15 cellular contexts compared by ENCODE assay signal in genomic region chr3:66392512-66392911, GRCh38.
DNase-seq lines count a peak whose midpoint lies in the region; ATAC-seq and TF ChIP-seq lines count a peak whose summit lies in the region.
"Had no signal": no experiment of that assay in that cellular context is flagged by ENCODE, and none has a peak within 500 bp of the region (broad histone marks: within the 10 kb centered on the region; RNA-seq: fewer than 3 reads in every experiment).

No MANE protein-coding gene starts in this region.

- no peak overlapping the region for H3K9ac ChIP-seq in mesenchymal stem cell (ENCODE audit: low read length)
- H3K9ac ChIP-seq: KMS-11, SK-N-SH had no signal

- POLR2A ChIA-PET in activated CD4-positive, alpha-beta memory T cell treated with anti-CD3 and anti-CD28 coated beads for 36 hours (lab: Charles Lee), result no interaction called here

- H2BK15ac ChIP-seq in mesenchymal stem cell (ENCODE audit: low read depth, poor library complexity, severe bottlenecking), result no peak overlapping the region

- H3K27me3 ChIP-seq in mesenchymal stem cell (ENCODE audit: control insufficient read depth in 1 of 2, insufficient read depth in 1 of 2, low read length in 2 of 2) (no peaks in the 10 kb centered on the region), tibial artery (no peaks in the 10 kb centered on the region)

- H2AK5ac ChIP-seq in mesenchymal stem cell (ENCODE audit: low read length, severe bottlenecking), result peak overlapping the region; percentile 16

- no peak for DNase-seq in activated naive CD4-positive, alpha-beta T cell treated with anti-CD3 and anti-CD28 coated beads, Interleukin-2, amount 50 U/mL, for 16 hours
- no peak for DNase-seq in activated CD4-positive, alpha-beta memory T cell treated with anti-CD3 and anti-CD28 coated beads for 36 hours
- DNase-seq in mesenchymal stem cell (no peak), tibial artery (peak in 1 of 2 donors; percentile 9)
- no peak for DNase-seq in stimulated activated CD4-positive, alpha-beta T cell treated with anti-CD3 and anti-CD28 coated beads, Interleukin-2, amount 100 ng/mL, for 24 hours
- DNase-seq: NCI-H2029 treated with DMSO at 0.1 percent for 48 hours; nucleus accumbens; SK-N-SH; stimulated activated CD4-positive, alpha-beta T cell treated with anti-CD3 and anti-CD28 coated beads, Interleukin-15, amount 100 ng/mL, for 24 hours; stimulated activated CD8-positive, alpha-beta memory T cell treated with anti-CD3 and anti-CD28 coated beads, Interleukin-4, amount 100 ng/mL, for 48 hours had no signal

- no peak for ATAC-seq in HG03460 (IDR thresholded peaks at IDR 0.05; ENCODE audit: unreplicated experiment)
- no peak for ATAC-seq in HG03565 (IDR thresholded peaks at IDR 0.05; ENCODE audit: unreplicated experiment)

- no peak overlapping the region for H3K4me3 ChIP-seq in mesenchymal stem cell (ENCODE audit: insufficient read depth in 1 of 2, low read depth in 1 of 2, low read length in 2 of 2)
- H3K4me3 ChIP-seq in tibial artery, result no peak overlapping the region

- H3K18ac ChIP-seq in mesenchymal stem cell (ENCODE audit: low read depth in 1 of 2, low read length in 2 of 2), result no peak overlapping the region

- H3K4ac ChIP-seq in mesenchymal stem cell (ENCODE audit: low read depth in 1 of 2, low read length in 2 of 2), result no peak overlapping the region

- intact Hi-C loops in activated CD4-positive, alpha-beta memory T cell treated with anti-CD3 and anti-CD28 coated beads for 36 hours (cut with micrococcal nuclease), result loop anchor here (5.0 kb wide), 4 partner anchors 80 to 430 kb away; partner anchors contain the start of gene LRIG1
- intact Hi-C loops in tibial artery (cut with DNase I; ENCODE audit: low total_unique reads), result no loop called here

- H3K36me3 Mint-ChIP-seq in activated naive CD4-positive, alpha-beta T cell treated with anti-CD3 and anti-CD28 coated beads, Interleukin-2, amount 50 U/mL, for 24 hours, result peaks cover 27% of the 10 kb centered on the region
- H3K36me3 Mint-ChIP-seq in activated CD4-positive, alpha-beta memory T cell treated with anti-CD3 and anti-CD28 coated beads for 36 hours, result peaks cover 42% of the 10 kb centered on the region

- H3K27ac ChIP-seq in mesenchymal stem cell (ENCODE audit: low read length, poor library complexity, severe bottlenecking) (peak overlapping the region; percentile 19), tibial artery (peak overlapping the region; percentile 73)
- H3K27ac ChIP-seq: KMS-11, VCaP had no signal

- CTCF ChIA-PET in activated CD4-positive, alpha-beta memory T cell treated with anti-CD3 and anti-CD28 coated beads for 36 hours (lab: Charles Lee), result interaction anchor here (2.7 to 4.2 kb wide), 3 partner anchors 14 to 115 kb away, joined by 18 to 29 read pairs (median 22); no protein-coding TSS in a partner anchor

- no peaks in the 10 kb centered on the region for H3K9me3 Mint-ChIP-seq in activated naive CD4-positive, alpha-beta T cell treated with anti-CD3 and anti-CD28 coated beads, Interleukin-2, amount 50 U/mL, for 24 hours
- H3K9me3 Mint-ChIP-seq in activated CD4-positive, alpha-beta memory T cell treated with anti-CD3 and anti-CD28 coated beads for 36 hours, result no peaks in the 10 kb centered on the region

- no peak overlapping the region for H4K91ac ChIP-seq in mesenchymal stem cell (ENCODE audit: low read length)

- no peak overlapping the region for H3K4me2 ChIP-seq in mesenchymal stem cell (ENCODE audit: low read length, poor library complexity, severe bottlenecking)
- H3K4me2 ChIP-seq: KMS-11, SK-N-SH had no signal

- H3K4me1 ChIP-seq in mesenchymal stem cell (ENCODE audit: control insufficient read depth, insufficient read depth, low read depth, low read length) (peaks cover 33% of the 10 kb centered on the region), tibial artery (peaks cover 0 to 53% (median 41%) of the 10 kb centered on the region in 4 donors)

- H4K8ac ChIP-seq in mesenchymal stem cell (ENCODE audit: low read length), result no peak overlapping the region

- no peak overlapping the region for H2BK120ac ChIP-seq in mesenchymal stem cell (ENCODE audit: low read depth, low read length)

- no peak for TF ChIP-seq CTCF in tibial artery (IDR thresholded peaks at IDR 0.05)

- peak overlapping the region; percentile 73 for H3K4me3 Mint-ChIP-seq in activated naive CD4-positive, alpha-beta T cell treated with anti-CD3 and anti-CD28 coated beads, Interleukin-2, amount 50 U/mL, for 24 hours
- peak overlapping the region; percentile 36 for H3K4me3 Mint-ChIP-seq in activated CD4-positive, alpha-beta memory T cell treated with anti-CD3 and anti-CD28 coated beads for 36 hours

- H3K23ac ChIP-seq in mesenchymal stem cell (ENCODE audit: low read length in 2 of 2), result no peak overlapping the region

- H3K27ac Mint-ChIP-seq in activated naive CD4-positive, alpha-beta T cell treated with anti-CD3 and anti-CD28 coated beads, Interleukin-2, amount 50 U/mL, for 24 hours, result peak overlapping the region; percentile 89
- peak overlapping the region; percentile 93 for H3K27ac Mint-ChIP-seq in activated CD4-positive, alpha-beta memory T cell treated with anti-CD3 and anti-CD28 coated beads for 36 hours

- peaks cover 68% of the 10 kb centered on the region for H3K4me1 Mint-ChIP-seq in activated naive CD4-positive, alpha-beta T cell treated with anti-CD3 and anti-CD28 coated beads, Interleukin-2, amount 50 U/mL, for 24 hours
- peaks cover 66% of the 10 kb centered on the region for H3K4me1 Mint-ChIP-seq in activated CD4-positive, alpha-beta memory T cell treated with anti-CD3 and anti-CD28 coated beads for 36 hours (ENCODE audit: low read depth)

- no peaks in the 10 kb centered on the region for H3K9me3 ChIP-seq in mesenchymal stem cell (ENCODE audit: control insufficient read depth, low read length)
- no peaks in the 10 kb centered on the region for H3K9me3 ChIP-seq in tibial artery
- H3K9me3 ChIP-seq: SK-N-SH had no signal

- no peaks in the 10 kb centered on the region for H3K27me3 Mint-ChIP-seq in activated naive CD4-positive, alpha-beta T cell treated with anti-CD3 and anti-CD28 coated beads, Interleukin-2, amount 50 U/mL, for 24 hours
- H3K27me3 Mint-ChIP-seq in activated CD4-positive, alpha-beta memory T cell treated with anti-CD3 and anti-CD28 coated beads for 36 hours, result no peaks in the 10 kb centered on the region

- H3K36me3 ChIP-seq in mesenchymal stem cell (ENCODE audit: control insufficient read depth in 1 of 2, insufficient read depth in 2 of 2, low read depth in 1 of 2, low read length in 2 of 2) (peaks cover 36 to 45% of the 10 kb centered on the region in 2 experiments), tibial artery (peaks cover 8 to 53% (median 21%) of the 10 kb centered on the region in 3 donors)

- H3K14ac ChIP-seq in mesenchymal stem cell (ENCODE audit: low read length in 2 of 2), result no peak overlapping the region

- no peak overlapping the region for H2AFZ ChIP-seq in mesenchymal stem cell (ENCODE audit: low read depth, low read length)

- H3K79me1 ChIP-seq in mesenchymal stem cell (replicated peaks; ENCODE audit: low read length, poor library complexity, severe bottlenecking), result peaks cover 17% of the 10 kb centered on the region

- no peak overlapping the region for H2BK5ac ChIP-seq in mesenchymal stem cell (ENCODE audit: low read depth, low read length, poor library complexity, severe bottlenecking)

- WGBS in mesenchymal stem cell, result 92% methylated on average over 3 of the region's 3 CpGs

- no peak overlapping the region for H2BK12ac ChIP-seq in mesenchymal stem cell (ENCODE audit: low read length in 2 of 2)
